Comparison of ENCODE assay signal across 1 cellular context in the genomic region with DNA sequence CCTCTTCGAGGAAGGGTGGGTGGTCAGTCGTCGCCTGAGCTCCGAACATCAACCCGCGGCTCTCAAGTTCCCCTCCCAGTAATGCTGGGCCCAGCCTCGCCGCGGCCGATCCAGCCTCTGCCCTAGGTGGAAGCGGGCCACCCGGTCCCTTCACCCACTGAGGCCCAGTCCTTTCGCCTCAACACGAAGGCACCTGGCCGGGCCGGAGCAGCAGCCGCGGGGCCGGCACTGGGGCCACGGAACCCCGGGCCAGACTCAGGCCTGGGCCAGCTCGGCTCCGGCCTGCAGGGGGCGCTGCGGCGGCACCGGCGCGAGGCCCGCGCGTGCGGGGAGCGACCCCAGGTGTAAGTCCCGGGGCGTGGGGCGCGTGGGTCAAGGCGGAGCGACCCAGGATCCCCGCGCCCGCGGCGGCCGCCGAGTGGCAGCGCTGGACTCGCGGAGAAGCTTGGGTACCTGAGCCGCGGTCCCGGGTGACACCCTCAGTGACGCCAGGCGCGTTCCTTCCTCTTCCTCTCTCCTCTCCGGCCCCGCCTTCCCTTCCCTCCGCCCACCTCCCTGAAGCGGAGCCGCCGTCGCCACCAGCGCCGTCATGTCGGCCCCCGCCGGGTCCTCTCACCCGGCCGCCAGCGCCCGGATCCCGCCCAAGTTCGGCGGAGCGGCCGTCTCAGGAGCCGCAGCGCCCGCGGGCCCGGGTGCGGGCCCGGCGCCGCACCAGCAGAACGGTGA.
TF ChIP-seq lines count a peak whose summit lies in the region.

Gene SEC24B, plus strand, starts transcription at position 535 of the 726 bp plus-strand sequence. Its CDS starts 55 bp downstream, at position 590.

TF ChIP-seq in HepG2, 621 proteins besides CTCF, POLR2A, EP300 and RAD21 (continued from another document and continues in another):
- no peak for TF ChIP-seq HMGXB3 (CRISPR knock-in tag; IDR thresholded peaks at IDR 0.05; ENCODE audit: borderline replicate concordance)
- TF ChIP-seq REXO4 (CRISPR knock-in tag; IDR thresholded peaks at IDR 0.05; ENCODE audit: borderline replicate concordance), result 0 out of 2 replicates have a peak, but pooled peaks have one; percentile 30
- no peak for TF ChIP-seq ZNF318 (CRISPR knock-in tag; IDR thresholded peaks at IDR 0.05)
- no peak for TF ChIP-seq ZNF597 (CRISPR knock-in tag; IDR thresholded peaks at IDR 0.05)
- no peak for TF ChIP-seq ZBTB40 (IDR thresholded peaks at IDR 0.05)
- no peak for TF ChIP-seq ZBTB40 (CRISPR knock-in tag; IDR thresholded peaks at IDR 0.05)
- TF ChIP-seq IRF2 (CRISPR knock-in tag; IDR thresholded peaks at IDR 0.05), result peak; percentile 57; the same call in 1 of the 2 replicates
- TF ChIP-seq BCL6 (CRISPR knock-in tag; IDR thresholded peaks at IDR 0.05), result 0 out of 2 replicates have a peak, but pooled peaks have one; percentile 12
- no peak for TF ChIP-seq ZKSCAN1 (IDR thresholded peaks at IDR 0.05; ENCODE audit: low read length)
- TF ChIP-seq ZFY (CRISPR knock-in tag; IDR thresholded peaks at IDR 0.05), result peak; percentile 98
- peak; percentile 88; the same call in 1 of the 2 replicates for TF ChIP-seq ZHX1 (CRISPR knock-in tag; IDR thresholded peaks at IDR 0.05; ENCODE audit: low read depth)
- no peak for TF ChIP-seq SNAPC2 (CRISPR knock-in tag; IDR thresholded peaks at IDR 0.05)
- no peak for TF ChIP-seq ZNF670 (CRISPR knock-in tag; IDR thresholded peaks at IDR 0.05; ENCODE audit: borderline replicate concordance)
- peak; percentile 52 for TF ChIP-seq HNRNPLL (IDR thresholded peaks at IDR 0.05; ENCODE audit: low read depth, low read length, poor library complexity, severe bottlenecking)
- no peak for TF ChIP-seq ZFP1 (CRISPR knock-in tag; IDR thresholded peaks at IDR 0.05)
- TF ChIP-seq ZNF136 (CRISPR knock-in tag; IDR thresholded peaks at IDR 0.05; ENCODE audit: low read depth), result no peak
- peak; percentile 87 for TF ChIP-seq ASH2L (IDR thresholded peaks at IDR 0.05; ENCODE audit: insufficient read length, low read depth, low read length)
- peak; percentile 25; the same call in 1 of the 2 replicates for TF ChIP-seq HDAC1 (CRISPR knock-in tag; IDR thresholded peaks at IDR 0.05)
- TF ChIP-seq HNF4G (IDR thresholded peaks at IDR 0.05; ENCODE audit: borderline replicate concordance, low read depth, low read length), result no peak
- TF ChIP-seq HNF4G (CRISPR knock-in tag; IDR thresholded peaks at IDR 0.05; ENCODE audit: borderline replicate concordance, low read depth), result no peak
- TF ChIP-seq ZNF780A (CRISPR knock-in tag; IDR thresholded peaks at IDR 0.05), result no peak
- no peak for TF ChIP-seq ZNF703 (CRISPR knock-in tag; IDR thresholded peaks at IDR 0.05; ENCODE audit: borderline replicate concordance)
